Comparison of ENCODE assay signal across 35 cellular contexts in genomic region chr10:129843702-129844101, GRCh38.
"Had no signal": no experiment of that assay in that cellular context is flagged by ENCODE, and none has a peak within 500 bp of the region (broad histone marks: within the 10 kb centered on the region; RNA-seq: fewer than 3 reads in every experiment).

No MANE protein-coding gene starts in this region.

- H3K36me3 ChIP-seq: ascending aorta, cardiac muscle cell had no signal

- H3K4me3 Mint-ChIP-seq: activated CD4-positive, alpha-beta memory T cell treated with anti-CD3 and anti-CD28 coated beads, Interleukin-2, amount 10 ng/mL, durations not matched to agents 7 days and 5 days; activated CD4-positive, alpha-beta T cell treated with anti-CD3 and anti-CD28 coated beads for 36 hours; activated CD4-positive, alpha-beta T cell treated with anti-CD3 and anti-CD28 coated beads, Interleukin-2, amount 10 ng/mL, durations not matched to agents 7 days and 5 days; activated CD8-positive, alpha-beta memory T cell treated with anti-CD3 and anti-CD28 coated beads, Interleukin-2, amount 10 ng/mL, durations not matched to agents 7 days and 5 days; activated CD8-positive, alpha-beta T cell treated with anti-CD3 and anti-CD28 coated beads, Interleukin-2, amount 10 ng/mL, durations not matched to agents 7 days and 5 days; activated naive CD4-positive, alpha-beta T cell treated with anti-CD3 and anti-CD28 coated beads, Interleukin-2, amount 10 ng/mL, durations not matched to agents 7 days and 5 days; activated naive CD4-positive, alpha-beta T cell treated with anti-CD3 and anti-CD28 coated beads, Interleukin-2, amount 50 U/mL, for 24 hours; activated naive CD8-positive, alpha-beta T cell; activated naive CD8-positive, alpha-beta T cell treated with anti-CD3 and anti-CD28 coated beads, Interleukin-2, amount 10 ng/mL, durations not matched to agents 7 days and 5 days; activated naive CD8-positive, alpha-beta T cell treated with anti-CD3 and anti-CD28 coated beads, Interleukin-2, amount 50 U/mL, for 24 hours; activated T-cell treated with anti-CD3 and anti-CD28 coated beads, Interleukin-2, amount 50 U/mL, for 24 hours; T-helper 1 cell treated with Interleukin-12 subunit alpha and Interleukin-12 subunit beta and Interleukin-4 antibody, amounts not matched to agents 30 μg/mL and 1 μg/mL, for 36 hours; T-helper 2 cell treated with Interferon-gamma antibody and Interleukin-4, amounts not matched to agents 5 μg/mL and 100 μg/mL, for 36 hours; WTC11 had no signal

- H3K27me3 ChIP-seq: ascending aorta, cardiac muscle cell had no signal

- H3K4me1 Mint-ChIP-seq: activated CD4-positive, alpha-beta memory T cell treated with anti-CD3 and anti-CD28 coated beads, Interleukin-2, amount 10 ng/mL, durations not matched to agents 7 days and 5 days; activated CD4-positive, alpha-beta T cell treated with anti-CD3 and anti-CD28 coated beads for 36 hours; activated CD4-positive, alpha-beta T cell treated with anti-CD3 and anti-CD28 coated beads, Interleukin-2, amount 10 ng/mL, durations not matched to agents 7 days and 5 days; activated CD8-positive, alpha-beta memory T cell treated with anti-CD3 and anti-CD28 coated beads, Interleukin-2, amount 10 ng/mL, durations not matched to agents 7 days and 5 days; activated naive CD4-positive, alpha-beta T cell treated with anti-CD3 and anti-CD28 coated beads, Interleukin-2, amount 10 ng/mL, durations not matched to agents 7 days and 5 days; activated naive CD4-positive, alpha-beta T cell treated with anti-CD3 and anti-CD28 coated beads, Interleukin-2, amount 50 U/mL, for 24 hours; activated naive CD8-positive, alpha-beta T cell treated with anti-CD3 and anti-CD28 coated beads, Interleukin-2, amount 10 ng/mL, durations not matched to agents 7 days and 5 days; activated naive CD8-positive, alpha-beta T cell treated with anti-CD3 and anti-CD28 coated beads, Interleukin-2, amount 50 U/mL, for 24 hours had no signal

- H3K27ac ChIP-seq: ascending aorta, cardiac muscle cell, VCaP had no signal

- DNase-seq: activated CD4-positive, alpha-beta memory T cell treated with anti-CD3 and anti-CD28 coated beads, Interleukin-2, amount 10 ng/mL, durations not matched to agents 7 days and 5 days; activated CD4-positive, alpha-beta T cell treated with anti-CD3 and anti-CD28 coated beads for 1 hour; activated CD4-positive, alpha-beta T cell treated with anti-CD3 and anti-CD28 coated beads for 36 hours; activated CD4-positive, alpha-beta T cell treated with anti-CD3 and anti-CD28 coated beads for 48 hours; activated CD4-positive, alpha-beta T cell treated with anti-CD3 and anti-CD28 coated beads, Interleukin-2, amount 10 ng/mL, durations not matched to agents 7 days and 5 days; activated CD4-positive, alpha-beta T cell treated with anti-CD3 and anti-CD28 coated beads, Interleukin-2, amount 50 U/mL, for 48 hours; activated CD4-positive, CD25-positive, alpha-beta regulatory T cell; activated CD8-positive, alpha-beta memory T cell treated with anti-CD3 and anti-CD28 coated beads for 24 hours; activated CD8-positive, alpha-beta memory T cell treated with anti-CD3 and anti-CD28 coated beads, Interleukin-2, amount 10 ng/mL, durations not matched to agents 7 days and 5 days; activated CD8-positive, alpha-beta memory T cell treated with anti-CD3 and anti-CD28 coated beads, Interleukin-2, amount 50 U/mL, for 48 hours; activated CD8-positive, alpha-beta T cell treated with anti-CD3 and anti-CD28 coated beads, Interleukin-2, amount 10 ng/mL, durations not matched to agents 7 days and 5 days; activated effector memory CD4-positive, alpha-beta T cell treated with Interleukin-2 at 50 U/mL for 16 hours; activated gamma-delta T cell; activated naive CD4-positive, alpha-beta T cell treated with anti-CD3 and anti-CD28 coated beads, Interleukin-2, amount 10 ng/mL, durations not matched to agents 7 days and 5 days; activated naive CD4-positive, alpha-beta T cell treated with Interleukin-2 at 50 U/mL for 16 hours; activated naive CD8-positive, alpha-beta T cell treated with anti-CD3 and anti-CD28 coated beads, Interleukin-2, amount 10 ng/mL, durations not matched to agents 7 days and 5 days; activated naive CD8-positive, alpha-beta T cell treated with anti-CD3 and anti-CD28 coated beads, Interleukin-2, amount 50 U/mL, for 24 hours; activated T-cell treated with anti-CD3 and anti-CD28 coated beads, Interleukin-2, amount 50 U/mL, for 24 hours; activated T-cell treated with anti-CD3 and anti-CD28 coated beads, Interleukin-2, amount 50 U/mL, for 48 hours; amygdala; anterior cingulate cortex; central memory CD4-positive, alpha-beta T cell; T-helper 1 cell; T-helper 2 cell; T-helper 9 cell had no signal

- H3K36me3 Mint-ChIP-seq: activated CD8-positive, alpha-beta memory T cell treated with anti-CD3 and anti-CD28 coated beads, Interleukin-2, amount 10 ng/mL, durations not matched to agents 7 days and 5 days; activated naive CD4-positive, alpha-beta T cell treated with anti-CD3 and anti-CD28 coated beads, Interleukin-2, amount 10 ng/mL, durations not matched to agents 7 days and 5 days; activated naive CD4-positive, alpha-beta T cell treated with anti-CD3 and anti-CD28 coated beads, Interleukin-2, amount 50 U/mL, for 24 hours; activated naive CD8-positive, alpha-beta T cell; activated naive CD8-positive, alpha-beta T cell treated with anti-CD3 and anti-CD28 coated beads, Interleukin-2, amount 10 ng/mL, durations not matched to agents 7 days and 5 days; WTC11 had no signal

- H3K9me3 Mint-ChIP-seq: activated CD4-positive, alpha-beta memory T cell treated with anti-CD3 and anti-CD28 coated beads, Interleukin-2, amount 10 ng/mL, durations not matched to agents 7 days and 5 days; activated CD4-positive, alpha-beta T cell treated with anti-CD3 and anti-CD28 coated beads, Interleukin-2, amount 10 ng/mL, durations not matched to agents 7 days and 5 days; activated naive CD4-positive, alpha-beta T cell treated with anti-CD3 and anti-CD28 coated beads, Interleukin-2, amount 10 ng/mL, durations not matched to agents 7 days and 5 days; activated naive CD4-positive, alpha-beta T cell treated with anti-CD3 and anti-CD28 coated beads, Interleukin-2, amount 50 U/mL, for 24 hours; activated naive CD8-positive, alpha-beta T cell treated with anti-CD3 and anti-CD28 coated beads, Interleukin-2, amount 10 ng/mL, durations not matched to agents 7 days and 5 days; activated naive CD8-positive, alpha-beta T cell treated with anti-CD3 and anti-CD28 coated beads, Interleukin-2, amount 50 U/mL, for 24 hours; activated T-cell treated with anti-CD3 and anti-CD28 coated beads, Interleukin-2, amount 50 U/mL, for 24 hours; activated T-helper 2 cell treated with anti-CD3 and anti-CD28 coated beads, Interferon-gamma antibody, Interleukin-2, Interleukin-4, amounts not matched to agents 10 μg/mL and 5 μg/mL and 100 μg/mL, durations not matched to agents 14 hours and 24 hours and 36 hours; brain; T-helper 1 cell treated with Interleukin-12 subunit alpha and Interleukin-12 subunit beta and Interleukin-4 antibody, amounts not matched to agents 30 μg/mL and 1 μg/mL, for 36 hours; T-helper 2 cell treated with Interferon-gamma antibody and Interleukin-4, amounts not matched to agents 5 μg/mL and 100 μg/mL, for 36 hours; WTC11 had no signal

- H3K27me3 Mint-ChIP-seq: activated CD4-positive, alpha-beta memory T cell treated with anti-CD3 and anti-CD28 coated beads, Interleukin-2, amount 10 ng/mL, durations not matched to agents 7 days and 5 days; activated CD4-positive, alpha-beta T cell treated with anti-CD3 and anti-CD28 coated beads for 36 hours; activated CD4-positive, alpha-beta T cell treated with anti-CD3 and anti-CD28 coated beads, Interleukin-2, amount 10 ng/mL, durations not matched to agents 7 days and 5 days; activated CD8-positive, alpha-beta memory T cell treated with anti-CD3 and anti-CD28 coated beads, Interleukin-2, amount 10 ng/mL, durations not matched to agents 7 days and 5 days; activated naive CD4-positive, alpha-beta T cell treated with anti-CD3 and anti-CD28 coated beads, Interleukin-2, amount 10 ng/mL, durations not matched to agents 7 days and 5 days; activated naive CD4-positive, alpha-beta T cell treated with anti-CD3 and anti-CD28 coated beads, Interleukin-2, amount 50 U/mL, for 24 hours; activated naive CD8-positive, alpha-beta T cell; activated naive CD8-positive, alpha-beta T cell treated with anti-CD3 and anti-CD28 coated beads, Interleukin-2, amount 10 ng/mL, durations not matched to agents 7 days and 5 days; activated T-cell treated with anti-CD3 and anti-CD28 coated beads, Interleukin-2, amount 50 U/mL, for 24 hours had no signal

- H3K27ac Mint-ChIP-seq: activated CD4-positive, alpha-beta memory T cell treated with anti-CD3 and anti-CD28 coated beads, Interleukin-2, amount 10 ng/mL, durations not matched to agents 7 days and 5 days; activated CD4-positive, alpha-beta T cell treated with anti-CD3 and anti-CD28 coated beads for 36 hours; activated CD4-positive, alpha-beta T cell treated with anti-CD3 and anti-CD28 coated beads, Interleukin-2, amount 10 ng/mL, durations not matched to agents 7 days and 5 days; activated CD8-positive, alpha-beta memory T cell treated with anti-CD3 and anti-CD28 coated beads, Interleukin-2, amount 10 ng/mL, durations not matched to agents 7 days and 5 days; activated CD8-positive, alpha-beta T cell treated with anti-CD3 and anti-CD28 coated beads, Interleukin-2, amount 10 ng/mL, durations not matched to agents 7 days and 5 days; activated naive CD4-positive, alpha-beta T cell treated with anti-CD3 and anti-CD28 coated beads, Interleukin-2, amount 10 ng/mL, durations not matched to agents 7 days and 5 days; activated naive CD4-positive, alpha-beta T cell treated with anti-CD3 and anti-CD28 coated beads, Interleukin-2, amount 50 U/mL, for 24 hours; activated naive CD8-positive, alpha-beta T cell; activated naive CD8-positive, alpha-beta T cell treated with anti-CD3 and anti-CD28 coated beads, Interleukin-2, amount 10 ng/mL, durations not matched to agents 7 days and 5 days; activated naive CD8-positive, alpha-beta T cell treated with anti-CD3 and anti-CD28 coated beads, Interleukin-2, amount 50 U/mL, for 24 hours; activated T-cell treated with anti-CD3 and anti-CD28 coated beads, Interleukin-2, amount 50 U/mL, for 24 hours; activated T-helper 2 cell treated with anti-CD3 and anti-CD28 coated beads, Interferon-gamma antibody, Interleukin-2, Interleukin-4, amounts not matched to agents 10 μg/mL and 5 μg/mL and 100 μg/mL, durations not matched to agents 14 hours and 24 hours and 36 hours; T-helper 1 cell treated with Interleukin-12 subunit alpha and Interleukin-12 subunit beta and Interleukin-4 antibody, amounts not matched to agents 30 μg/mL and 1 μg/mL, for 36 hours; T-helper 2 cell treated with Interferon-gamma antibody and Interleukin-4, amounts not matched to agents 5 μg/mL and 100 μg/mL, for 36 hours; WTC11 had no signal

- H3K4me1 ChIP-seq: ascending aorta had no signal

- H3K4me3 ChIP-seq: ascending aorta, cardiac muscle cell had no signal

- H3K9me3 ChIP-seq: ascending aorta had no signal
